In genomic region chr9:105141448-105142101, GRCh38 we compare ENCODE assay signal across 11 cellular contexts.
A peak's percentile ranks its signal among the peaks of the same experiment; 100 is the strongest.
DNase-seq lines count a peak whose midpoint lies in the region; ATAC-seq and TF ChIP-seq lines count a peak whose summit lies in the region.
"Had no signal": no experiment of that assay in that cellular context is flagged by ENCODE, and none has a peak within 500 bp of the region (broad histone marks: within the 10 kb centered on the region; RNA-seq: fewer than 3 reads in every experiment).

No MANE protein-coding gene starts in this region.

- H3K9me3 ChIP-seq in left lung, result no peaks in the 10 kb centered on the region
- H3K9me3 ChIP-seq: transverse colon had no signal

- H3K36me3 ChIP-seq in left lung, result no peaks in the 10 kb centered on the region
- H3K36me3 ChIP-seq: transverse colon had no signal

- peak; percentile 97 for ATAC-seq in GM18867 (IDR thresholded peaks at IDR 0.05; ENCODE audit: unreplicated experiment)
- ATAC-seq in GM21737 (IDR thresholded peaks at IDR 0.05; ENCODE audit: unreplicated experiment), result peak; percentile 72
- peak; percentile 88 for ATAC-seq in HG03521 (IDR thresholded peaks at IDR 0.05; ENCODE audit: unreplicated experiment)
- ATAC-seq in left lung, result peak; percentile 76

- no peak for TF ChIP-seq CTCF in left lung (IDR thresholded peaks at IDR 0.05)

- no peaks in the 10 kb centered on the region for H3K27me3 ChIP-seq in left lung
- H3K27me3 ChIP-seq: transverse colon had no signal

- intact Hi-C loops in left lung (cut with DNase I), result no loop called here

- DNase-seq in left lung, result peak in 1 of 2 donors; percentile 50
- no peak for DNase-seq in activated T-cell treated with anti-CD3 and anti-CD28 coated beads, Interleukin-2, amount 50 U/mL, for 48 hours
- DNase-seq in stimulated activated naive CD4-positive, alpha-beta T cell treated with Interleukin-2 at 50 U/mL for 16 hours (lab: John Stamatoyannopoulos, UW), result no peak
- no peak for DNase-seq in cerebellar cortex (ENCODE audit: low spot score)
- DNase-seq in 8988T, result no peak
- DNase-seq: effector CD4-positive, alpha-beta T cell; small intestine; transverse colon had no signal

- peaks cover 4 to 34% of the 10 kb centered on the region in 2 donors for H3K4me1 ChIP-seq in left lung

- peak overlapping the region in 1 of 2 donors; percentile 6 for H3K27ac ChIP-seq in left lung

- no peak overlapping the region for H3K4me3 ChIP-seq in left lung
- H3K4me3 ChIP-seq: transverse colon had no signal
